ENCODE assay signal across 24 cellular contexts in genomic region chr1:235254721-235255120, GRCh38.
"Had no signal": no experiment of that assay in that cellular context is flagged by ENCODE, and none has a peak within 500 bp of the region (broad histone marks: within the 10 kb centered on the region; RNA-seq: fewer than 3 reads in every experiment).

No MANE protein-coding gene starts in this region.

- H3K4me1 Mint-ChIP-seq: mesothelial cell of epicardium had no signal

- ATAC-seq: activated CD8-positive, alpha-beta T cell treated with anti-CD3 and anti-CD28 coated beads, Interleukin-2, amount 10 ng/mL, durations not matched to agents 7 days and 5 days; activated T-helper 17 cell treated with anti-CD3 and anti-CD28 coated beads, Interleukin-2, amount 50 U/mL, for 72 hours; body of pancreas; esophagus mucosa; left lung; natural killer cell treated with Interleukin-12 subunit alpha and Interleukin-12 subunit beta and Interleukin-15 and Interleukin-18, amount 100 ng/mL, for 72 hours; pancreas; right cardiac atrium had no signal

- H3K27me3 Mint-ChIP-seq: activated T-helper 17 cell treated with anti-CD3 and anti-CD28 coated beads, Interleukin-2, amount 50 U/mL, for 72 hours; dendritic cell treated with granulocyte-macrophage colony-stimulating factor and Interleukin-4, amounts not matched to agents 40 ng/mL and 50 ng/mL, for 4 days; natural killer cell treated with Interleukin-12 subunit alpha and Interleukin-12 subunit beta and Interleukin-15 and Interleukin-18, amount 100 ng/mL, for 72 hours; stimulated activated naive CD8-positive, alpha-beta T cell treated with anti-CD3 and anti-CD28 coated beads, Interleukin-15, Interleukin-2, amounts not matched to agents 100 ng/mL and 50 ng/mL, for 24 hours had no signal

- DNase-seq: activated CD4-positive, alpha-beta T cell treated with anti-CD3 and anti-CD28 coated beads for 1 hour; activated CD4-positive, alpha-beta T cell treated with anti-CD3 and anti-CD28 coated beads, Interleukin-2, amount 50 U/mL, for 1 hour; activated CD8-positive, alpha-beta T cell treated with anti-CD3 and anti-CD28 coated beads, Interleukin-2, amount 10 ng/mL, durations not matched to agents 7 days and 5 days; anterior cingulate cortex; body of pancreas; effector CD4-positive, alpha-beta T cell; glutamatergic neuron; kidney glomerular epithelial cell; left lung; pancreas; right cardiac atrium; stimulated activated CD4-positive, alpha-beta T cell treated with anti-CD3 and anti-CD28 coated beads, Interleukin-12 subunit alpha, Interleukin-12 subunit beta, amount 100 ng/mL, for 4 hours; substantia nigra; T-helper 1 cell; thyroid gland had no signal

- H3K4me3 Mint-ChIP-seq: activated CD8-positive, alpha-beta T cell treated with anti-CD3 and anti-CD28 coated beads, Interleukin-2, amount 10 ng/mL, durations not matched to agents 7 days and 5 days; activated T-helper 17 cell treated with anti-CD3 and anti-CD28 coated beads, Interleukin-2, amount 50 U/mL, for 72 hours; dendritic cell treated with granulocyte-macrophage colony-stimulating factor and Interleukin-4, amounts not matched to agents 40 ng/mL and 50 ng/mL, for 4 days; mesothelial cell of epicardium; natural killer cell treated with Interleukin-12 subunit alpha and Interleukin-12 subunit beta and Interleukin-15 and Interleukin-18, amount 100 ng/mL, for 72 hours; stimulated activated naive CD8-positive, alpha-beta T cell treated with anti-CD3 and anti-CD28 coated beads, Interleukin-15, Interleukin-2, amounts not matched to agents 100 ng/mL and 50 ng/mL, for 24 hours had no signal

- H3K27ac ChIP-seq: body of pancreas, cardiac muscle cell, hepatocyte, left lung, pancreas, thyroid gland had no signal

- H3K9me3 Mint-ChIP-seq: activated T-helper 17 cell treated with anti-CD3 and anti-CD28 coated beads, Interleukin-2, amount 50 U/mL, for 72 hours; dendritic cell treated with granulocyte-macrophage colony-stimulating factor and Interleukin-4, amounts not matched to agents 40 ng/mL and 50 ng/mL, for 4 days; mesothelial cell of epicardium; natural killer cell treated with Interleukin-12 subunit alpha and Interleukin-12 subunit beta and Interleukin-15 and Interleukin-18, amount 100 ng/mL, for 72 hours; stimulated activated naive CD8-positive, alpha-beta T cell treated with anti-CD3 and anti-CD28 coated beads, Interleukin-15, Interleukin-2, amounts not matched to agents 100 ng/mL and 50 ng/mL, for 24 hours had no signal

- H3K36me3 ChIP-seq: cardiac muscle cell, left lung, thyroid gland had no signal

- H3K4me3 ChIP-seq: body of pancreas, cardiac muscle cell, hepatocyte, left lung, lung, pancreas, thyroid gland had no signal

- H3K9me3 ChIP-seq: body of pancreas, left lung, pancreas, thyroid gland had no signal

- H3K27ac Mint-ChIP-seq: activated CD8-positive, alpha-beta T cell treated with anti-CD3 and anti-CD28 coated beads, Interleukin-2, amount 10 ng/mL, durations not matched to agents 7 days and 5 days; activated T-helper 17 cell treated with anti-CD3 and anti-CD28 coated beads, Interleukin-2, amount 50 U/mL, for 72 hours; dendritic cell treated with granulocyte-macrophage colony-stimulating factor and Interleukin-4, amounts not matched to agents 40 ng/mL and 50 ng/mL, for 4 days; mesothelial cell of epicardium; natural killer cell treated with Interleukin-12 subunit alpha and Interleukin-12 subunit beta and Interleukin-15 and Interleukin-18, amount 100 ng/mL, for 72 hours; stimulated activated naive CD8-positive, alpha-beta T cell treated with anti-CD3 and anti-CD28 coated beads, Interleukin-15, Interleukin-2, amounts not matched to agents 100 ng/mL and 50 ng/mL, for 24 hours had no signal
